ENCODE assay signal across 14 cellular contexts in genomic region chr4:85557016-85557901, GRCh38.
DNase-seq lines count a peak whose midpoint lies in the region; ATAC-seq and TF ChIP-seq lines count a peak whose summit lies in the region.
"Had no signal": no experiment of that assay in that cellular context is flagged by ENCODE, and none has a peak within 500 bp of the region (broad histone marks: within the 10 kb centered on the region; RNA-seq: fewer than 3 reads in every experiment).

No MANE protein-coding gene starts in this region.

- H3K4me3 ChIP-seq in hepatocyte (no peak overlapping the region), stomach (no peak overlapping the region)

- peaks cover 8% of the 10 kb centered on the region for H3K4me1 Mint-ChIP-seq in activated naive CD8-positive, alpha-beta T cell treated with anti-CD3 and anti-CD28 coated beads, Interleukin-2, amount 50 U/mL, for 24 hours
- H3K4me1 Mint-ChIP-seq: CD4-positive, alpha-beta memory T cell had no signal

- H3K27me3 ChIP-seq in hepatocyte (no peaks in the 10 kb centered on the region), stomach (no peaks in the 10 kb centered on the region)

- peaks cover 26% of the 10 kb centered on the region for H3K9me3 Mint-ChIP-seq in activated naive CD8-positive, alpha-beta T cell treated with anti-CD3 and anti-CD28 coated beads, Interleukin-2, amount 50 U/mL, for 24 hours

- no peak for TF ChIP-seq CTCF in GM13977 (IDR thresholded peaks at IDR 0.05; ENCODE audit: extremely low read depth, insufficient read depth, missing control alignments)
- TF ChIP-seq CTCF in hepatocyte (IDR thresholded peaks at IDR 0.05; ENCODE audit: poor library complexity): no peak
- TF ChIP-seq CTCF in stomach (IDR thresholded peaks at IDR 0.05): no peak

- no peaks in the 10 kb centered on the region for H3K36me3 Mint-ChIP-seq in activated naive CD8-positive, alpha-beta T cell treated with anti-CD3 and anti-CD28 coated beads, Interleukin-2, amount 50 U/mL, for 24 hours (ENCODE audit: low read depth)

- H3K79me2 ChIP-seq in hepatocyte: peaks cover 2% of the 10 kb centered on the region
- H3K79me2 ChIP-seq: parathyroid adenoma had no signal

- DNase-seq in GM13977 (ENCODE audit: low spot score) (peak; percentile 57), hepatocyte (ENCODE audit: low spot score) (no peak), stomach (no peak), NCI-H1694 (lab: John Stamatoyannopoulos, UW) (no peak), occipital lobe (lab: John Stamatoyannopoulos, UW) (no peak)
- peak; percentile 27 for DNase-seq in activated naive CD8-positive, alpha-beta T cell treated with anti-CD3 and anti-CD28 coated beads, Interleukin-2, amount 50 U/mL, for 24 hours
- DNase-seq: CD4-positive, alpha-beta memory T cell; NCI-H2081; SK-N-SH; stimulated activated CD8-positive, alpha-beta memory T cell treated with anti-CD3 and anti-CD28 coated beads, Interleukin-4, amount 100 ng/mL, for 48 hours had no signal

- 81% methylated on average over 6 of the region's 6 CpGs for WGBS in hepatocyte (ENCODE audit: low lambda C conversion rate, missing lambda C conversion rate)
- 70 to 83% (median 76%) methylated on average over 5 to 6 of the region's 6 CpGs for WGBS in stomach, 5 donors

- peak overlapping the region; percentile 71 for H3K27ac Mint-ChIP-seq in activated naive CD8-positive, alpha-beta T cell treated with anti-CD3 and anti-CD28 coated beads, Interleukin-2, amount 50 U/mL, for 24 hours
- H3K27ac Mint-ChIP-seq: activated T-cell treated with anti-CD3 and anti-CD28 coated beads, Interleukin-2, amount 50 U/mL, for 72 hours; CD4-positive, alpha-beta memory T cell had no signal

- H4K20me1 ChIP-seq in hepatocyte (ENCODE audit: insufficient read depth, poor library complexity, severe bottlenecking): no peaks in the 10 kb centered on the region

- H3K27ac ChIP-seq in hepatocyte: no peak overlapping the region
- no peak overlapping the region for H3K27ac ChIP-seq in stomach
- H3K27ac ChIP-seq: parathyroid adenoma had no signal

- no peak for TF ChIP-seq EP300 in stomach (IDR thresholded peaks at IDR 0.05)

- H2AFZ ChIP-seq in hepatocyte: no peak overlapping the region
- H2AFZ ChIP-seq: parathyroid adenoma had no signal

- ATAC-seq in GM19467 (IDR thresholded peaks at IDR 0.05; ENCODE audit: unreplicated experiment) (peak; percentile 86), HG03060 (IDR thresholded peaks at IDR 0.05; ENCODE audit: low read depth, unreplicated experiment) (peak; percentile 81)
- ATAC-seq in activated naive CD8-positive, alpha-beta T cell treated with anti-CD3 and anti-CD28 coated beads, Interleukin-2, amount 50 U/mL, for 24 hours: peak; percentile 73
- ATAC-seq: activated T-cell treated with anti-CD3 and anti-CD28 coated beads, Interleukin-2, amount 50 U/mL, for 72 hours had no signal

- no peak for TF ChIP-seq POLR2A in stomach (IDR thresholded peaks at IDR 0.05)

- H3K9me2 ChIP-seq in hepatocyte (replicated peaks; ENCODE audit: insufficient read depth): no peaks in the 10 kb centered on the region
- H3K9me2 ChIP-seq: SK-N-SH had no signal

- H3K4me1 ChIP-seq in hepatocyte (ENCODE audit: insufficient read depth) (no peaks in the 10 kb centered on the region), stomach (no peaks in the 10 kb centered on the region)
- H3K4me1 ChIP-seq: parathyroid adenoma had no signal

- no peaks in the 10 kb centered on the region for H3K9me3 ChIP-seq in hepatocyte (ENCODE audit: low read depth)
- H3K9me3 ChIP-seq in stomach: peaks cover 0 to 13% (median 8%) of the 10 kb centered on the region in 4 donors

- H3K4me2 ChIP-seq in hepatocyte: no peak overlapping the region
- H3K4me2 ChIP-seq: SK-N-SH had no signal

- H3K4me3 Mint-ChIP-seq in activated naive CD8-positive, alpha-beta T cell treated with anti-CD3 and anti-CD28 coated beads, Interleukin-2, amount 50 U/mL, for 24 hours: no peak overlapping the region
- H3K4me3 Mint-ChIP-seq: activated T-cell treated with anti-CD3 and anti-CD28 coated beads, Interleukin-2, amount 50 U/mL, for 72 hours; CD4-positive, alpha-beta memory T cell had no signal

- H3K27me3 Mint-ChIP-seq in activated naive CD8-positive, alpha-beta T cell treated with anti-CD3 and anti-CD28 coated beads, Interleukin-2, amount 50 U/mL, for 24 hours: no peaks in the 10 kb centered on the region
- H3K27me3 Mint-ChIP-seq: CD4-positive, alpha-beta memory T cell had no signal

- H3K36me3 ChIP-seq in hepatocyte (replicated peaks; ENCODE audit: insufficient read depth, low read depth) (no peaks in the 10 kb centered on the region), stomach (no peaks in the 10 kb centered on the region)

- intact Hi-C loops in stomach (cut with DNase I; ENCODE audit: low total_unique reads): no loop called here

- in situ Hi-C loops in GM13977 (cut with MboI; ENCODE audit: low pct_unique_long_range_greater_than_20kb, low sequenced_read_pairs, unreplicated experiment): no loop called here

Comparison
In these comparisons a context has a peak if more than half of its experiments do, and no peak if none do; other contexts are left out.
1. DNase-seq: peak in GM13977 (single experiment) and activated naive CD8-positive, alpha-beta T cell treated with anti-CD3 and anti-CD28 coated beads, Interleukin-2, amount 50 U/mL, for 24 hours (single experiment); none in hepatocyte (single experiment), stomach (single experiment), NCI-H1694 (single experiment) and occipital lobe (single experiment).
2. Peak in every context shown above with its lines, with median percentiles within 50 percentile points of each other: ATAC-seq.